Comparison of ENCODE assay signal across 14 cellular contexts in genomic region chr5:14337603-14338002, GRCh38.
"Had no signal": no experiment of that assay in that cellular context is flagged by ENCODE, and none has a peak within 500 bp of the region (broad histone marks: within the 10 kb centered on the region; RNA-seq: fewer than 3 reads in every experiment).

No MANE protein-coding gene starts in this region.

- H3K4me3 ChIP-seq: adrenal gland, body of pancreas, suprapubic skin, upper lobe of left lung had no signal

- H3K9me3 ChIP-seq: adrenal gland, body of pancreas, suprapubic skin, upper lobe of left lung had no signal

- H3K27me3 Mint-ChIP-seq: stimulated activated naive CD8-positive, alpha-beta T cell treated with anti-CD3 and anti-CD28 coated beads, Interleukin-15, amount 100 ng/mL, for 72 hours had no signal

- H3K9me3 Mint-ChIP-seq: activated naive CD4-positive, alpha-beta T cell treated with anti-CD3 and anti-CD28 coated beads, Interleukin-2, amount 50 U/mL, for 72 hours; activated T-helper 1 cell treated with anti-CD3 and anti-CD28 coated beads, Interleukin-12 subunit alpha, Interleukin-12 subunit beta, Interleukin-2, Interleukin-4 antibody, amounts not matched to agents 30 ng/mL and 10 ng/mL and 1 ng/mL, durations not matched to agents 14 hours and 24 hours and 36 hours; nephron; stimulated activated naive CD8-positive, alpha-beta T cell treated with anti-CD3 and anti-CD28 coated beads, Interleukin-15, amount 100 ng/mL, for 72 hours had no signal

- H3K4me1 Mint-ChIP-seq: nephron had no signal

- H3K4me3 Mint-ChIP-seq: activated T-helper 1 cell treated with anti-CD3 and anti-CD28 coated beads, Interleukin-12 subunit alpha, Interleukin-12 subunit beta, Interleukin-2, Interleukin-4 antibody, amounts not matched to agents 30 ng/mL and 10 ng/mL and 1 ng/mL, durations not matched to agents 14 hours and 24 hours and 36 hours; nephron; stimulated activated naive CD8-positive, alpha-beta T cell treated with anti-CD3 and anti-CD28 coated beads, Interleukin-15, amount 100 ng/mL, for 72 hours; T-helper 17 cell had no signal

- DNase-seq: activated CD4-positive, alpha-beta T cell treated with anti-CD3 and anti-CD28 coated beads, Interleukin-2, amount 50 U/mL, for 48 hours; activated gamma-delta T cell treated with Interleukin-2 at 50 U/mL for 16 hours; activated T-cell treated with anti-CD3 and anti-CD28 coated beads for 4 hours; adrenal gland; body of pancreas; mesendoderm; nucleus accumbens; stimulated activated naive CD8-positive, alpha-beta T cell treated with anti-CD3 and anti-CD28 coated beads, Interleukin-15, amount 100 ng/mL, for 72 hours; T-helper 17 cell; upper lobe of left lung had no signal

- H3K27ac Mint-ChIP-seq: activated naive CD4-positive, alpha-beta T cell treated with anti-CD3 and anti-CD28 coated beads, Interleukin-2, amount 50 U/mL, for 72 hours; activated T-helper 1 cell treated with anti-CD3 and anti-CD28 coated beads, Interleukin-12 subunit alpha, Interleukin-12 subunit beta, Interleukin-2, Interleukin-4 antibody, amounts not matched to agents 30 ng/mL and 10 ng/mL and 1 ng/mL, durations not matched to agents 14 hours and 24 hours and 36 hours; nephron; stimulated activated naive CD8-positive, alpha-beta T cell treated with anti-CD3 and anti-CD28 coated beads, Interleukin-15, amount 100 ng/mL, for 72 hours; T-helper 17 cell had no signal

- ATAC-seq: activated naive CD4-positive, alpha-beta T cell treated with anti-CD3 and anti-CD28 coated beads, Interleukin-2, amount 50 U/mL, for 72 hours; body of pancreas; stimulated activated naive CD8-positive, alpha-beta T cell treated with anti-CD3 and anti-CD28 coated beads, Interleukin-15, amount 100 ng/mL, for 72 hours; T-helper 17 cell had no signal

- H3K27me3 ChIP-seq: adrenal gland, body of pancreas, suprapubic skin, upper lobe of left lung had no signal

- H3K27ac ChIP-seq: adrenal gland, body of pancreas, suprapubic skin, upper lobe of left lung had no signal

- H3K36me3 Mint-ChIP-seq: activated naive CD4-positive, alpha-beta T cell treated with anti-CD3 and anti-CD28 coated beads, Interleukin-2, amount 50 U/mL, for 72 hours had no signal
